Comparison of ENCODE assay signal across 15 cellular contexts in the genomic region with DNA sequence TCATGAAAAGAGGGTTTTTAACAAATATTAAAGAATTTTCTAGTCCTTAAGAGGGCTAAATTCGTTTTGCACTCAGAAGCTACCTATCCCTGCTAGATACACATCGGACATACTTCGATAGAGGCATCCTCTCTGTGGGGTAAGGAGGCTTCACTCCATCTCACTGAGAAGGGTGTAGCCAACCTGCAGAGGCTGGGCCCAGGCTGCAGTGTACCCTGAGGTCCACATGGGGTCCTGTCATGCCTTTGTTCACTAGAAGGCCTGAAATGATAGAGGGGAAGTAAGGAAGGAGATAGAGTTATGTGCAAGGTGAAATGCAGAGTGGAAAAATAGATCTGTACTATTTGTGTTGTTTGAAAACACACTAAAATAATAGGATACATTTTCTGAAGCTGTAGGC. TPM values are rescaled to one million over a fixed set of nuclear protein-coding genes. Genes with fewer than 3 reads are reported as not detected.
DNase-seq lines count a peak whose midpoint lies in the region; ATAC-seq, FAIRE-seq and TF ChIP-seq lines count a peak whose summit lies in the region.
"Had no signal": no experiment of that assay in that cellular context is flagged by ENCODE, and none has a peak within 500 bp of the region (broad histone marks: within the 10 kb centered on the region; RNA-seq: fewer than 3 reads in every experiment).

No MANE protein-coding gene starts in this region.

- H3K4me3 Mint-ChIP-seq in WTC11 = no peak overlapping the region
- no peak overlapping the region for H3K4me3 Mint-ChIP-seq in type B pancreatic cell
- H3K4me3 Mint-ChIP-seq in activated naive CD4-positive, alpha-beta T cell treated with anti-CD3 and anti-CD28 coated beads for 36 hours = no peak overlapping the region
- H3K4me3 Mint-ChIP-seq: CD14-positive monocyte had no signal

- H3K4me1 Mint-ChIP-seq in WTC11 (no peaks in the 10 kb centered on the region), type B pancreatic cell (ENCODE audit: unreplicated experiment) (no peaks in the 10 kb centered on the region)
- no peaks in the 10 kb centered on the region for H3K4me1 Mint-ChIP-seq in activated naive CD4-positive, alpha-beta T cell treated with anti-CD3 and anti-CD28 coated beads for 36 hours (ENCODE audit: low read depth)
- H3K4me1 Mint-ChIP-seq: CD14-positive monocyte had no signal

- H3K36me3 ChIP-seq in cardiac muscle cell = no peaks in the 10 kb centered on the region
- H3K36me3 ChIP-seq in pancreas = no peaks in the 10 kb centered on the region
- H3K36me3 ChIP-seq: SJSA1 had no signal

- POLR2A ChIA-PET in WTC11 (lab: Charles Lee) = no interaction called here

- FAIRE-seq in pancreas (lab: Jason Lieb, UNC) = no peak
- FAIRE-seq: bronchial epithelial cell had no signal

- DNase-seq in cardiac muscle cell (ENCODE audit: low read depth in 1 of 2, low spot score in 1 of 2) = no peak
- no peak for DNase-seq in Right ventricle myocardium inferior (ENCODE audit: missing footprints)
- no peak for DNase-seq in WTC11 (ENCODE audit: low spot score)
- DNase-seq in type B pancreatic cell (ENCODE audit: extremely low spot score, unreplicated experiment) = no peak
- DNase-seq in pancreas = no peak
- no peak for DNase-seq in activated naive CD4-positive, alpha-beta T cell treated with anti-CD3 and anti-CD28 coated beads for 36 hours
- no peak for DNase-seq in caudate nucleus (lab: John Stamatoyannopoulos, UW)
- DNase-seq: activated CD8-positive, alpha-beta memory T cell treated with anti-CD3 and anti-CD28 coated beads, Interleukin-2, amount 50 U/mL, for 48 hours; NCI-H1105 treated with DMSO at 0.1 percent for 48 hours; sigmoid colon; stimulated activated CD8-positive, alpha-beta memory T cell treated with anti-CD3 and anti-CD28 coated beads, Interleukin-4, amount 100 ng/mL, for 48 hours had no signal

- H3K9me3 ChIP-seq in cardiac muscle cell (ENCODE audit: low read depth) (no peaks in the 10 kb centered on the region), pancreas (no peaks in the 10 kb centered on the region)
- H3K9me3 ChIP-seq: sigmoid colon, SJSA1 had no signal

- CTCF ChIA-PET in WTC11 (lab: Charles Lee) = no interaction called here
- CTCF ChIA-PET in activated naive CD4-positive, alpha-beta T cell treated with anti-CD3 and anti-CD28 coated beads for 36 hours (lab: Charles Lee) = interaction anchor here (0.9 kb wide), 1 partner anchor 139 kb away, joined by 4 read pairs; no protein-coding TSS in a partner anchor

- H3K27me3 Mint-ChIP-seq in WTC11 (ENCODE audit: low read depth) = no peaks in the 10 kb centered on the region
- H3K27me3 Mint-ChIP-seq in type B pancreatic cell = peaks cover 5% of the 10 kb centered on the region
- no peaks in the 10 kb centered on the region for H3K27me3 Mint-ChIP-seq in activated naive CD4-positive, alpha-beta T cell treated with anti-CD3 and anti-CD28 coated beads for 36 hours (ENCODE audit: low read depth)

- H3K27me3 ChIP-seq in cardiac muscle cell = no peaks in the 10 kb centered on the region
- H3K27me3 ChIP-seq in pancreas = no peaks in the 10 kb centered on the region
- H3K27me3 ChIP-seq: sigmoid colon, SJSA1 had no signal

- H3K27ac ChIP-seq in cardiac muscle cell (no peak overlapping the region), pancreas (no peak overlapping the region), caudate nucleus (ENCODE audit: low read depth, low read length) (no peak overlapping the region)
- H3K27ac ChIP-seq: sigmoid colon, SJSA1 had no signal

- ATAC-seq in Right ventricle myocardium inferior = no peak
- peak; percentile 62 for ATAC-seq in HG03354 (IDR thresholded peaks at IDR 0.05; ENCODE audit: poor library complexity, severe bottlenecking, unreplicated experiment)
- ATAC-seq in WTC11 = peak; percentile 89
- ATAC-seq in pancreas = no peak

- peaks cover 57% of the 10 kb centered on the region for H3K36me3 Mint-ChIP-seq in WTC11
- H3K36me3 Mint-ChIP-seq in type B pancreatic cell = peaks cover 3% of the 10 kb centered on the region
- peaks cover 25% of the 10 kb centered on the region for H3K36me3 Mint-ChIP-seq in activated naive CD4-positive, alpha-beta T cell treated with anti-CD3 and anti-CD28 coated beads for 36 hours (ENCODE audit: low read depth)
- H3K36me3 Mint-ChIP-seq: CD14-positive monocyte had no signal

- 74 to 83% methylated on average over 3 of the region's 3 CpGs for WGBS in pancreas, 2 donors

- H3K9me3 Mint-ChIP-seq in WTC11 (no peaks in the 10 kb centered on the region), type B pancreatic cell (no peaks in the 10 kb centered on the region)
- no peaks in the 10 kb centered on the region for H3K9me3 Mint-ChIP-seq in activated naive CD4-positive, alpha-beta T cell treated with anti-CD3 and anti-CD28 coated beads for 36 hours

- H3K4me1 ChIP-seq in cardiac muscle cell (ENCODE audit: low read depth) = no peaks in the 10 kb centered on the region
- H3K4me1 ChIP-seq in pancreas = no peaks in the 10 kb centered on the region
- H3K4me1 ChIP-seq: sigmoid colon, SJSA1 had no signal

- H3K27ac Mint-ChIP-seq in WTC11 = no peak overlapping the region
- no peak overlapping the region for H3K27ac Mint-ChIP-seq in type B pancreatic cell
- no peak overlapping the region for H3K27ac Mint-ChIP-seq in activated naive CD4-positive, alpha-beta T cell treated with anti-CD3 and anti-CD28 coated beads for 36 hours
- H3K27ac Mint-ChIP-seq: CD14-positive monocyte had no signal

- H3K4me3 ChIP-seq in cardiac muscle cell (no peak overlapping the region), pancreas (no peak overlapping the region)
- H3K4me3 ChIP-seq: sigmoid colon, SJSA1 had no signal

- intact Hi-C loops in Right ventricle myocardium inferior (cut with DNase I) (no loop called here), pancreas (cut with DNase I) (no loop called here)
- intact Hi-C loops in activated naive CD4-positive, alpha-beta T cell treated with anti-CD3 and anti-CD28 coated beads for 36 hours (cut with micrococcal nuclease) = no loop called here

- TF ChIP-seq CTCF in cardiac muscle cell (IDR thresholded peaks at IDR 0.05; ENCODE audit: low read depth, low read length) (peak; percentile 24), WTC11 (IDR thresholded peaks at IDR 0.05) (no peak), type B pancreatic cell (conservative IDR thresholded peaks at IDR 0.05) (peak; percentile 54), pancreas (IDR thresholded peaks at IDR 0.05) (no peak)

TF ChIP-seq in WTC11, 78 proteins besides CTCF, POLR2A, EP300 and RAD21 (continues in another document):
- no peak for TF ChIP-seq CDX4 (CRISPR knock-in tag; IDR thresholded peaks at IDR 0.05; ENCODE audit: borderline replicate concordance)
- TF ChIP-seq ZNF232 (CRISPR knock-in tag; IDR thresholded peaks at IDR 0.05) = no peak
- TF ChIP-seq, protein P1, sequence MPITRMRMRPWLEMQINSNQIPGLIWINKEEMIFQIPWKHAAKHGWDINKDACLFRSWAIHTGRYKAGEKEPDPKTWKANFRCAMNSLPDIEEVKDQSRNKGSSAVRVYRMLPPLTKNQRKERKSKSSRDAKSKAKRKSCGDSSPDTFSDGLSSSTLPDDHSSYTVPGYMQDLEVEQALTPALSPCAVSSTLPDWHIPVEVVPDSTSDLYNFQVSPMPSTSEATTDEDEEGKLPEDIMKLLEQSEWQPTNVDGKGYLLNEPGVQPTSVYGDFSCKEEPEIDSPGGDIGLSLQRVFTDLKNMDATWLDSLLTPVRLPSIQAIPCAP (CRISPR knock-in tag; IDR thresholded peaks at IDR 0.05) = no peak
- no peak for TF ChIP-seq SOX15 (CRISPR knock-in tag; IDR thresholded peaks at IDR 0.05)
- no peak for TF ChIP-seq ZNF317 (CRISPR knock-in tag; IDR thresholded peaks at IDR 0.05; ENCODE audit: borderline replicate concordance, low read depth)
- no peak for TF ChIP-seq GABPB1 (CRISPR knock-in tag; IDR thresholded peaks at IDR 0.05)
- no peak for TF ChIP-seq FOXP4 (CRISPR knock-in tag; IDR thresholded peaks at IDR 0.05)
- TF ChIP-seq GTF2I (CRISPR knock-in tag; conservative IDR thresholded peaks at IDR 0.05) = no peak
- TF ChIP-seq TEAD1 (CRISPR knock-in tag; IDR thresholded peaks at IDR 0.05) = no peak

RNA-seq across cellular contexts. Expression of gene IGSF9B, which starts 45.6 kb away (rescaled TPM):
- total RNA-seq in cardiac muscle cell = 5.1 and 5.9 TPM in 2 replicates
- polyA plus RNA-seq in cardiac muscle cell = 1.7 and 2.3 TPM in 2 replicates
- 41.7 TPM for total RNA-seq in Right ventricle myocardium inferior
- 52.7 to 57.1 TPM (median 55.2 TPM) in 3 replicates for total RNA-seq in WTC11 (2021)
- total RNA-seq in type B pancreatic cell (ENCODE audit: low replicate concordance) = 6.6 and 10.6 TPM in 2 replicates
- total RNA-seq in pancreas = 1 to 10 TPM; 1.1 to 5.8 (median 2.7) TPM
- 1 to 10 TPM; 1.5 to 3.5 TPM for polyA plus RNA-seq in pancreas
- total RNA-seq in activated naive CD4-positive, alpha-beta T cell treated with anti-CD3 and anti-CD28 coated beads for 36 hours = 10 to 100 TPM; 26.5 to 34.0 TPM
- total RNA-seq: SJSA1 had no signal
- polyA plus RNA-seq: CD14-positive monocyte had no signal

Comparison
In these comparisons a context has a peak if more than half of its experiments do, and no peak if none do; other contexts are left out.
1. CTCF ChIP-seq: peak in cardiac muscle cell (single experiment) and type B pancreatic cell (single experiment); none in WTC11 (single experiment) and pancreas (0 of 4).
2. ATAC-seq: peak in HG03354 (single experiment) and WTC11 (single experiment); none in Right ventricle myocardium inferior (single experiment) and pancreas (0 of 4).